In the genomic region with DNA sequence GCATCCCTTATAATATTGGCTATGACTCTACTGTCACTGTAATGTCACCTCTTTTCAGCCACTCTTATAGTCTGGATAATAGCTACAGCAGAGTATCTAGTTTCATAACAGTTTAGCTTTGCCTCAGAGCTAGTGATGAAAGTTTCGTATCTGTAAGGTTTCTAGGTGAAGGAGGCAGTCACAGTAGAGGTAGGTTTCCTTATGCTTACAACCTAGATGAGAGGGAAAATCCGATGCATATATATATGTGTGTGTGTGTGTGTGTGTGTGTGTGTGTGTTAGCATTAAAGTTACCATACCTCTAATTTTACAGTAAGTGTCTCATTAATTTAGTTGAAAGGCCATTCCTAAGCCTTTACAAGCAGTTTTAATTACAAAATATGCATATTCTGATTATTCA, we compare ENCODE assay signal across 26 cellular contexts. TPM values are rescaled to one million over a fixed set of nuclear protein-coding genes. Genes with fewer than 3 reads are reported as not detected.
DNase-seq lines count a peak whose midpoint lies in the region; ATAC-seq and TF ChIP-seq lines count a peak whose summit lies in the region.
"Had no signal": no experiment of that assay in that cellular context is flagged by ENCODE, and none has a peak within 500 bp of the region (broad histone marks: within the 10 kb centered on the region; RNA-seq: fewer than 3 reads in every experiment).

No MANE protein-coding gene starts in this region.

- no peaks in the 10 kb centered on the region for H3K9me3 ChIP-seq in CD8-positive, alpha-beta memory T cell (ENCODE audit: low read length)
- no peaks in the 10 kb centered on the region for H3K9me3 ChIP-seq in Panc1 (ENCODE audit: control insufficient read depth, insufficient read depth, low read depth, low read length)
- H3K9me3 ChIP-seq: ascending aorta, HAP-1, right lobe of liver, tibial artery had no signal

- no peak for ATAC-seq in Panc1
- ATAC-seq in natural killer cell treated with Interleukin-12 subunit alpha and Interleukin-12 subunit beta and Interleukin-15 and Interleukin-18, amount 100 ng/mL, for 72 hours: no peak
- no peak for ATAC-seq in activated CD8-positive, alpha-beta memory T cell treated with anti-CD3 and anti-CD28 coated beads, Interleukin-2, amount 10 ng/mL, durations not matched to agents 7 days and 5 days
- ATAC-seq: HepG2, right lobe of liver had no signal

- H3K4me1 ChIP-seq in CD8-positive, alpha-beta memory T cell (ENCODE audit: insufficient read depth, low read length): peaks cover 42% of the 10 kb centered on the region
- H3K4me1 ChIP-seq in Panc1 (ENCODE audit: control insufficient read depth, insufficient read depth, low read length): peaks cover 17% of the 10 kb centered on the region; the same call in 1 of the 2 replicates

- H3K27me3 Mint-ChIP-seq in CD8-positive, alpha-beta memory T cell: no peaks in the 10 kb centered on the region
- H3K27me3 Mint-ChIP-seq in natural killer cell treated with Interleukin-12 subunit alpha and Interleukin-12 subunit beta and Interleukin-15 and Interleukin-18, amount 100 ng/mL, for 72 hours: no peaks in the 10 kb centered on the region
- H3K27me3 Mint-ChIP-seq in activated CD8-positive, alpha-beta memory T cell treated with anti-CD3 and anti-CD28 coated beads, Interleukin-2, amount 10 ng/mL, durations not matched to agents 7 days and 5 days: no peaks in the 10 kb centered on the region
- H3K27me3 Mint-ChIP-seq: stimulated activated naive CD8-positive, alpha-beta T cell treated with anti-CD3 and anti-CD28 coated beads, Interleukin-15, Interleukin-2, amounts not matched to agents 100 ng/mL and 50 ng/mL, for 24 hours had no signal

- peaks cover 0 to 37% (median 4%) of the 10 kb centered on the region in 3 donors for H3K36me3 Mint-ChIP-seq in CD8-positive, alpha-beta memory T cell
- H3K36me3 Mint-ChIP-seq in natural killer cell treated with Interleukin-12 subunit alpha and Interleukin-12 subunit beta and Interleukin-15 and Interleukin-18, amount 100 ng/mL, for 72 hours: peaks cover 9% of the 10 kb centered on the region
- H3K36me3 Mint-ChIP-seq in activated CD8-positive, alpha-beta memory T cell treated with anti-CD3 and anti-CD28 coated beads, Interleukin-2, amount 10 ng/mL, durations not matched to agents 7 days and 5 days: peaks cover 15% of the 10 kb centered on the region
- H3K36me3 Mint-ChIP-seq: neural progenitor cell had no signal

- H3K4me3 ChIP-seq in CD8-positive, alpha-beta memory T cell (ENCODE audit: low read length): no peak overlapping the region
- H3K4me3 ChIP-seq in Panc1 (ENCODE audit: low read depth in 2 of 2, low read length in 2 of 2): no peak overlapping the region
- H3K4me3 ChIP-seq: ascending aorta, HAP-1, neural progenitor cell, right lobe of liver, tibial artery had no signal

- CTCF ChIA-PET in CD8-positive, alpha-beta memory T cell (lab: Charles Lee): interaction anchor here (0.9 to 1.3 kb wide), 3 partner anchors 12 to 71 kb away, joined by 3 read pairs; no protein-coding TSS in a partner anchor
- CTCF ChIA-PET in Panc1 (lab: Charles Lee): no interaction called here
- CTCF ChIA-PET in activated CD8-positive, alpha-beta memory T cell treated with anti-CD3 and anti-CD28 coated beads, Interleukin-2, amount 10 ng/mL, durations not matched to agents 7 days and 5 days (lab: Charles Lee): interaction anchor here (1.3 kb wide), 1 partner anchor 11 kb away, joined by 4 read pairs; no protein-coding TSS in a partner anchor

- peaks cover 4% of the 10 kb centered on the region for H3K36me3 ChIP-seq in CD8-positive, alpha-beta memory T cell (ENCODE audit: insufficient read depth, low read length)
- peaks cover 21% of the 10 kb centered on the region for H3K36me3 ChIP-seq in Panc1 (ENCODE audit: control insufficient read depth, insufficient read depth, low read length)

- no peaks in the 10 kb centered on the region for H3K27me3 ChIP-seq in CD8-positive, alpha-beta memory T cell (ENCODE audit: insufficient read depth, low read length, poor library complexity, severe bottlenecking)
- no peaks in the 10 kb centered on the region for H3K27me3 ChIP-seq in Panc1 (ENCODE audit: control insufficient read depth, insufficient read depth, low read length)
- H3K27me3 ChIP-seq: ascending aorta, neural progenitor cell, right lobe of liver, tibial artery had no signal

- POLR2A ChIA-PET in CD8-positive, alpha-beta memory T cell (lab: Charles Lee): interaction anchor here (0.5 kb wide), 2 partner anchors 229 to 622 kb away, joined by 3 read pairs; no protein-coding TSS in a partner anchor
- POLR2A ChIA-PET in Panc1 (lab: Charles Lee): no interaction called here

- no peaks in the 10 kb centered on the region for H3K9me3 Mint-ChIP-seq in CD8-positive, alpha-beta memory T cell
- no peaks in the 10 kb centered on the region for H3K9me3 Mint-ChIP-seq in natural killer cell treated with Interleukin-12 subunit alpha and Interleukin-12 subunit beta and Interleukin-15 and Interleukin-18, amount 100 ng/mL, for 72 hours
- H3K9me3 Mint-ChIP-seq in activated CD8-positive, alpha-beta memory T cell treated with anti-CD3 and anti-CD28 coated beads, Interleukin-2, amount 10 ng/mL, durations not matched to agents 7 days and 5 days (ENCODE audit: low read depth): no peaks in the 10 kb centered on the region
- H3K9me3 Mint-ChIP-seq: activated naive CD4-positive, alpha-beta T cell treated with anti-CD3 and anti-CD28 coated beads for 36 hours; neural progenitor cell; stimulated activated naive CD8-positive, alpha-beta T cell treated with anti-CD3 and anti-CD28 coated beads, Interleukin-15, Interleukin-2, amounts not matched to agents 100 ng/mL and 50 ng/mL, for 24 hours had no signal

- intact Hi-C loops in Panc1 (cut with micrococcal nuclease; ENCODE audit: unreplicated experiment): no loop called here

- no peak for TF ChIP-seq CTCF in Panc1 (IDR thresholded peaks at IDR 0.05)

- H3K4me3 Mint-ChIP-seq in CD8-positive, alpha-beta memory T cell: peak overlapping the region in 1 of 7 donors; percentile 16
- H3K4me3 Mint-ChIP-seq in natural killer cell treated with Interleukin-12 subunit alpha and Interleukin-12 subunit beta and Interleukin-15 and Interleukin-18, amount 100 ng/mL, for 72 hours: peak overlapping the region; percentile 9
- no peak overlapping the region for H3K4me3 Mint-ChIP-seq in activated CD8-positive, alpha-beta memory T cell treated with anti-CD3 and anti-CD28 coated beads, Interleukin-2, amount 10 ng/mL, durations not matched to agents 7 days and 5 days

- peak overlapping the region in 5 of 8 donors; percentile 1 to 87 (median 19) for H3K27ac Mint-ChIP-seq in CD8-positive, alpha-beta memory T cell
- peak overlapping the region; percentile 31 to 60 for H3K27ac Mint-ChIP-seq in natural killer cell treated with Interleukin-12 subunit alpha and Interleukin-12 subunit beta and Interleukin-15 and Interleukin-18, amount 100 ng/mL, for 72 hours
- H3K27ac Mint-ChIP-seq in activated CD8-positive, alpha-beta memory T cell treated with anti-CD3 and anti-CD28 coated beads, Interleukin-2, amount 10 ng/mL, durations not matched to agents 7 days and 5 days: no peak overlapping the region
- H3K27ac Mint-ChIP-seq: neural progenitor cell had no signal

- peaks cover 51 to 69% (median 66%) of the 10 kb centered on the region in 3 donors for H3K4me1 Mint-ChIP-seq in CD8-positive, alpha-beta memory T cell
- peaks cover 34 to 45% of the 10 kb centered on the region in 2 donors for H3K4me1 Mint-ChIP-seq in natural killer cell treated with Interleukin-12 subunit alpha and Interleukin-12 subunit beta and Interleukin-15 and Interleukin-18, amount 100 ng/mL, for 72 hours (ENCODE audit: low read depth in 2 of 2)
- H3K4me1 Mint-ChIP-seq in activated CD8-positive, alpha-beta memory T cell treated with anti-CD3 and anti-CD28 coated beads, Interleukin-2, amount 10 ng/mL, durations not matched to agents 7 days and 5 days: peaks cover 51% of the 10 kb centered on the region

- no TSS peak for BruUV-seq in Panc1 (replicated peaks; lab: Mats Ljungman, UMichigan)

- in situ Hi-C loops in Panc1 (cut with HindIII; ENCODE audit: low pct_unique_long_range_greater_than_20kb, low sequenced_read_pairs): no loop called here

- no peak overlapping the region for H3K27ac ChIP-seq in CD8-positive, alpha-beta memory T cell (ENCODE audit: low read depth, low read length)
- peak overlapping the region; percentile 66 for H3K27ac ChIP-seq in Panc1 (ENCODE audit: low read length)
- H3K27ac ChIP-seq: neural progenitor cell had no signal

- DNase-seq in NCI-H2107 treated with DMSO at 0.1 percent for 48 hours (lab: John Stamatoyannopoulos, UW; ENCODE audit: unreplicated experiment) (peak; percentile 13), NCI-H2107 (lab: John Stamatoyannopoulos, UW) (no peak), Panc1 (ENCODE audit: low read depth, low spot score) (no peak), NCI-H2196 treated with DMSO at 0.1 percent for 48 hours (lab: John Stamatoyannopoulos, UW; ENCODE audit: unreplicated experiment) (no peak), HCEC 1CT (no peak)
- DNase-seq in CD8-positive, alpha-beta memory T cell: no peak
- DNase-seq in natural killer cell treated with Interleukin-12 subunit alpha and Interleukin-12 subunit beta and Interleukin-15 and Interleukin-18, amount 100 ng/mL, for 72 hours (ENCODE audit: low spot score): no peak
- no peak for DNase-seq in activated CD8-positive, alpha-beta memory T cell treated with anti-CD3 and anti-CD28 coated beads, Interleukin-2, amount 10 ng/mL, durations not matched to agents 7 days and 5 days
- DNase-seq: activated CD4-positive, alpha-beta T cell treated with anti-CD3 and anti-CD28 coated beads, Interleukin-2, amount 50 U/mL, for 48 hours; activated naive CD4-positive, alpha-beta T cell treated with anti-CD3 and anti-CD28 coated beads for 36 hours; activated T-cell treated with anti-CD3 and anti-CD28 coated beads for 4 hours; central memory CD4-positive, alpha-beta T cell; DMS79 treated with DMSO at 0.1 percent for 48 hours; islet precursor cell; NCI-H1105; NCI-H1930; NCI-H774; right lobe of liver; stimulated activated CD4-positive, alpha-beta T cell treated with anti-CD3 and anti-CD28 coated beads, Interleukin-4, amount 100 ng/mL, for 4 hours; T-helper 9 cell; tibial artery had no signal

RNA-seq across cellular contexts. Expression of gene TOR1AIP2, which starts 2.2 kb away (rescaled TPM):
- 10 to 100 TPM; 71.4 to 71.6 TPM for total RNA-seq in CD8-positive, alpha-beta memory T cell
- polyA plus RNA-seq in CD8-positive, alpha-beta memory T cell: 10.1 TPM
- 94.9 TPM for total RNA-seq in Panc1 (2021; ENCODE audit: unreplicated experiment)
- polyA plus RNA-seq in Panc1 (2012; ENCODE audit: insufficient read length): 12.6 TPM
- 10 to 100 TPM; 60.5 to 75.2 TPM for total RNA-seq in natural killer cell treated with Interleukin-12 subunit alpha and Interleukin-12 subunit beta and Interleukin-15 and Interleukin-18, amount 100 ng/mL, for 72 hours
- total RNA-seq in activated CD8-positive, alpha-beta memory T cell treated with anti-CD3 and anti-CD28 coated beads, Interleukin-2, amount 10 ng/mL, durations not matched to agents 7 days and 5 days: 10 to 100 TPM; 43.5 to 50.1 TPM

RNA-seq across cellular contexts. Expression of gene TOR1AIP1, which starts 2.3 kb away (rescaled TPM):
- total RNA-seq in CD8-positive, alpha-beta memory T cell: 10 to 100 TPM; 51.0 to 52.6 TPM
- 79.9 TPM for polyA plus RNA-seq in CD8-positive, alpha-beta memory T cell
- total RNA-seq in Panc1 (2021; ENCODE audit: unreplicated experiment): 62.0 TPM
- polyA plus RNA-seq in Panc1 (2012; ENCODE audit: insufficient read length): 42.8 TPM
- total RNA-seq in natural killer cell treated with Interleukin-12 subunit alpha and Interleukin-12 subunit beta and Interleukin-15 and Interleukin-18, amount 100 ng/mL, for 72 hours: 10 to 100 TPM; 73.1 to 84.0 TPM
- total RNA-seq in activated CD8-positive, alpha-beta memory T cell treated with anti-CD3 and anti-CD28 coated beads, Interleukin-2, amount 10 ng/mL, durations not matched to agents 7 days and 5 days: 10 to 100 TPM; 67.3 to 80.0 TPM
